1 cellular context compared by ENCODE assay signal in the genomic region with DNA sequence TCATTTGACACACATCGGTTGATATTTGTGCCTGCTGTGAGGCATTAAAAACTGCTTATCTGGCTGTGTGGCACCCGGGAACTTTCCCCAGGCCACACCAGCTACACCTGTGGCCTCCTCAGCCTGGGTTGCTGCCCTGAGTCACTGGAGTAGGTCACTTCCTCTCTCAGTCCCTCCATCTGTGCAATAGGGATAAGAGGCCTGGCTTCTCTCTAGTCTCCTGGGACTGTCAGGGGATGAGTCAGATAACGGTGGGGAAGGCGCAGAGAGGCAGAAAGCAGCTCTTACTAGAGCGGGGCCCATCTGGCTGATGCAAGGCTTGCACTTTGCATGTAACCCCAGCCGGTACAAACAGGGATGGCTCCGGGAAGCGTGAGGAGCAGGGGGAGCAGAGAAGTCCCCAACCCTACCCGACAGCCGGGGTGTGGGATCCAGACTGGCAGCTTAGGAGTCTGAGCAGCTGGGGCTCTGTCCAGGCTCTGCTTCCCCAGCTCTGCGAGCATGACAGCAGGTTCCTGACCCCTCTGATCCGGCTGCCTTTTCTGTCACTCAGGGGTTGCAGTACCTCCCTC.
A peak's percentile ranks its signal among the peaks of the same experiment; 100 is the strongest.
TF ChIP-seq lines count a peak whose summit lies in the region.

No MANE protein-coding gene starts in this region.

TF ChIP-seq in K562, 482 proteins besides CTCF, POLR2A, EP300 and RAD21 (continued from another document and continues in another):
- TF ChIP-seq ZNF518B (CRISPR knock-in tag; IDR thresholded peaks at IDR 0.05) (no peak), NCOA6 (IDR thresholded peaks at IDR 0.05) (no peak), RBM22 (IDR thresholded peaks at IDR 0.05; ENCODE audit: low read depth, low read length, poor library complexity, severe bottlenecking) (no peak), PHTF2 (CRISPR knock-in tag; IDR thresholded peaks at IDR 0.05) (no peak), PHF21A (IDR thresholded peaks at IDR 0.05; ENCODE audit: borderline replicate concordance, low read depth) (peak; percentile 90; the same call in 1 of the 2 replicates), KLF16 (IDR thresholded peaks at IDR 0.05) (peak; percentile 99), PML (IDR thresholded peaks at IDR 0.05; ENCODE audit: low read length) (peak; percentile 99), CSDE1 (IDR thresholded peaks at IDR 0.05) (no peak), PHB2 (IDR thresholded peaks at IDR 0.05; ENCODE audit: low read depth) (peak; percentile 91), U2AF2 (optimal IDR thresholded peaks at IDR 0.05; ENCODE audit: low read depth, low read length) (no peak), CBX1 (IDR thresholded peaks at IDR 0.05; ENCODE audit: low read depth) (peak; percentile 91; the same call in 1 of the 2 replicates), FUS (optimal IDR thresholded peaks at IDR 0.05; ENCODE audit: low read depth, low read length) (no peak), KDM4B (IDR thresholded peaks at IDR 0.05; ENCODE audit: borderline replicate concordance in 2 of 2, low read depth in 1 of 2) (peak in 1 of 2 experiments; percentile 92; a peak in 1 of 4 replicates), NCOA1 (IDR thresholded peaks at IDR 0.05; ENCODE audit: low read depth) (peak; percentile 98), DACH1 (IDR thresholded peaks at IDR 0.05; ENCODE audit: partially characterized antibody) (peak; percentile 85), HES1 (IDR thresholded peaks at IDR 0.05; ENCODE audit: low read depth) (peak; percentile 84), BACH1 (tag; IDR thresholded peaks at IDR 0.05) (peak; percentile 89; the same call in 1 of the 2 replicates), MTA1 (IDR thresholded peaks at IDR 0.05; ENCODE audit: borderline replicate concordance) (peak; percentile 92), JUNB (CRISPR knock-in tag; conservative IDR thresholded peaks at IDR 0.05) (peak; percentile 72), CTCFL (IDR thresholded peaks at IDR 0.05; ENCODE audit: borderline replicate concordance, insufficient read depth, low read depth, low read length, poor library complexity, severe bottlenecking) (no peak), KLF10 (CRISPR knock-in tag; IDR thresholded peaks at IDR 0.05) (no peak), NFE2 (IDR thresholded peaks at IDR 0.05; ENCODE audit: low read depth) (peak; percentile 94), ARID4B (CRISPR knock-in tag; IDR thresholded peaks at IDR 0.05) (peak; percentile 90), CBX8 (IDR thresholded peaks at IDR 0.05; ENCODE audit: borderline replicate concordance, extremely low read depth, low read depth, low read length, poor library complexity, severe bottlenecking) (no peak), ZBTB7A (IDR thresholded peaks at IDR 0.05; ENCODE audit: borderline replicate concordance, control insufficient read depth, low read depth, low read length) (no peak), ZNF41 (CRISPR knock-in tag; conservative IDR thresholded peaks at IDR 0.05) (0 out of 2 replicates have a peak, but pooled peaks have one; percentile 11), PRDM10 (IDR thresholded peaks at IDR 0.05; ENCODE audit: partially characterized antibody) (peak; percentile 89)
- TF ChIP-seq, protein P1, sequence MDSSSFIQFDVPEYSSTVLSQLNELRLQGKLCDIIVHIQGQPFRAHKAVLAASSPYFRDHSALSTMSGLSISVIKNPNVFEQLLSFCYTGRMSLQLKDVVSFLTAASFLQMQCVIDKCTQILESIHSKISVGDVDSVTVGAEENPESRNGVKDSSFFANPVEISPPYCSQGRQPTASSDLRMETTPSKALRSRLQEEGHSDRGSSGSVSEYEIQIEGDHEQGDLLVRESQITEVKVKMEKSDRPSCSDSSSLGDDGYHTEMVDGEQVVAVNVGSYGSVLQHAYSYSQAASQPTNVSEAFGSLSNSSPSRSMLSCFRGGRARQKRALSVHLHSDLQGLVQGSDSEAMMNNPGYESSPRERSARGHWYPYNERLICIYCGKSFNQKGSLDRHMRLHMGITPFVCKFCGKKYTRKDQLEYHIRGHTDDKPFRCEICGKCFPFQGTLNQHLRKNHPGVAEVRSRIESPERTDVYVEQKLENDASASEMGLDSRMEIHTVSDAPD (CRISPR knock-in tag; IDR thresholded peaks at IDR 0.05): peak; percentile 79
- TF ChIP-seq, protein P2, sequence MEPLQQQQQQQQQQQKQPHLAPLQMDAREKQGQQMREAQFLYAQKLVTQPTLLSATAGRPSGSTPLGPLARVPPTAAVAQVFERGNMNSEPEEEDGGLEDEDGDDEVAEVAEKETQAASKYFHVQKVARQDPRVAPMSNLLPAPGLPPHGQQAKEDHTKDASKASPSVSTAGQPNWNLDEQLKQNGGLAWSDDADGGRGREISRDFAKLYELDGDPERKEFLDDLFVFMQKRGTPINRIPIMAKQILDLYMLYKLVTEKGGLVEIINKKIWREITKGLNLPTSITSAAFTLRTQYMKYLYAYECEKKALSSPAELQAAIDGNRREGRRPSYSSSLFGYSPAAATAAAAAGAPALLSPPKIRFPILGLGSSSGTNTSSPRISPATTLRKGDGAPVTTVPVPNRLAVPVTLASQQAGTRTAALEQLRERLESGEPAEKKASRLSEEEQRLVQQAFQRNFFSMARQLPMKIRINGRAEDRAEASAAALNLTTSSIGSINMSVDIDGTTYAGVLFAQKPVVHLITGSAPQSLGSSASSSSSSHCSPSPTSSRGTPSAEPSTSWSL (CRISPR knock-in tag; IDR thresholded peaks at IDR 0.05; ENCODE audit: borderline replicate concordance): 0 out of 2 replicates have a peak, but pooled peaks have one; percentile 46
- TF ChIP-seq, protein P3, sequence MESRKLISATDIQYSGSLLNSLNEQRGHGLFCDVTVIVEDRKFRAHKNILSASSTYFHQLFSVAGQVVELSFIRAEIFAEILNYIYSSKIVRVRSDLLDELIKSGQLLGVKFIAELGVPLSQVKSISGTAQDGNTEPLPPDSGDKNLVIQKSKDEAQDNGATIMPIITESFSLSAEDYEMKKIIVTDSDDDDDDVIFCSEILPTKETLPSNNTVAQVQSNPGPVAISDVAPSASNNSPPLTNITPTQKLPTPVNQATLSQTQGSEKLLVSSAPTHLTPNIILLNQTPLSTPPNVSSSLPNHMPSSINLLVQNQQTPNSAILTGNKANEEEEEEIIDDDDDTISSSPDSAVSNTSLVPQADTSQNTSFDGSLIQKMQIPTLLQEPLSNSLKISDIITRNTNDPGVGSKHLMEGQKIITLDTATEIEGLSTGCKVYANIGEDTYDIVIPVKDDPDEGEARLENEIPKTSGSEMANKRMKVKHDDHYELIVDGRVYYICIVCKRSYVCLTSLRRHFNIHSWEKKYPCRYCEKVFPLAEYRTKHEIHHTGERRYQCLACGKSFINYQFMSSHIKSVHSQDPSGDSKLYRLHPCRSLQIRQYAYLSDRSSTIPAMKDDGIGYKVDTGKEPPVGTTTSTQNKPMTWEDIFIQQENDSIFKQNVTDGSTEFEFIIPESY (CRISPR knock-in tag; IDR thresholded peaks at IDR 0.05): peak; percentile 92
- TF ChIP-seq, protein P4, sequence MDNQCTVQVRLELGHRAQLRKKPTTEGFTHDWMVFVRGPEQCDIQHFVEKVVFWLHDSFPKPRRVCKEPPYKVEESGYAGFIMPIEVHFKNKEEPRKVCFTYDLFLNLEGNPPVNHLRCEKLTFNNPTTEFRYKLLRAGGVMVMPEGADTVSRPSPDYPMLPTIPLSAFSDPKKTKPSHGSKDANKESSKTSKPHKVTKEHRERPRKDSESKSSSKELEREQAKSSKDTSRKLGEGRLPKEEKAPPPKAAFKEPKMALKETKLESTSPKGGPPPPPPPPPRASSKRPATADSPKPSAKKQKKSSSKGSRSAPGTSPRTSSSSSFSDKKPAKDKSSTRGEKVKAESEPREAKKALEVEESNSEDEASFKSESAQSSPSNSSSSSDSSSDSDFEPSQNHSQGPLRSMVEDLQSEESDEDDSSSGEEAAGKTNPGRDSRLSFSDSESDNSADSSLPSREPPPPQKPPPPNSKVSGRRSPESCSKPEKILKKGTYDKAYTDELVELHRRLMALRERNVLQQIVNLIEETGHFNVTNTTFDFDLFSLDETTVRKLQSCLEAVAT (IDR thresholded peaks at IDR 0.05): peak; percentile 84 to 91
